ENCODE assay signal across 14 cellular contexts in genomic region chr14:76829650-76830421, GRCh38. TPM values are rescaled to one million over a fixed set of nuclear protein-coding genes. Genes with fewer than 3 reads are reported as not detected.
DNase-seq lines count a peak whose midpoint lies in the region; ATAC-seq and TF ChIP-seq lines count a peak whose summit lies in the region.
"Had no signal": no experiment of that assay in that cellular context is flagged by ENCODE, and none has a peak within 500 bp of the region (broad histone marks: within the 10 kb centered on the region; RNA-seq: fewer than 3 reads in every experiment).

No MANE protein-coding gene starts in this region.

- H3K27me3 ChIP-seq in ascending aorta, result no peaks in the 10 kb centered on the region
- H3K27me3 ChIP-seq in effector memory CD4-positive, alpha-beta T cell (replicated peaks; ENCODE audit: control insufficient read depth, insufficient read depth, low read length, poor library complexity, severe bottlenecking), result no peaks in the 10 kb centered on the region

- H3K9me3 ChIP-seq in ascending aorta, result no peaks in the 10 kb centered on the region
- no peaks in the 10 kb centered on the region for H3K9me3 ChIP-seq in effector memory CD4-positive, alpha-beta T cell (ENCODE audit: control insufficient read depth, low read length)

- no peak for ATAC-seq in stimulated activated naive CD8-positive, alpha-beta T cell treated with anti-CD3 and anti-CD28 coated beads, Interleukin-15, amount 100 ng/mL, for 72 hours
- no peak for ATAC-seq in stimulated activated naive CD8-positive, alpha-beta T cell treated with anti-CD3 and anti-CD28 coated beads, Interleukin-15, Interleukin-2, amounts not matched to agents 100 U/mL and 50 U/mL, for 24 hours
- ATAC-seq in GM18868 (IDR thresholded peaks at IDR 0.05; ENCODE audit: unreplicated experiment), result no peak

- no peaks in the 10 kb centered on the region for H3K36me3 ChIP-seq in ascending aorta
- no peaks in the 10 kb centered on the region for H3K36me3 ChIP-seq in effector memory CD4-positive, alpha-beta T cell (ENCODE audit: control insufficient read depth, insufficient read depth, low read length)

- intact Hi-C loops in ascending aorta (cut with DNase I), result no loop called here

- no peak for TF ChIP-seq CTCF in fibroblast of pulmonary artery (IDR thresholded peaks at IDR 0.05; ENCODE audit: low read length, missing control alignments)
- no peak for TF ChIP-seq CTCF in neural crest cell (conservative IDR thresholded peaks at IDR 0.05)
- no peak for TF ChIP-seq CTCF in ascending aorta (IDR thresholded peaks at IDR 0.05)

- no peaks in the 10 kb centered on the region for H3K4me1 Mint-ChIP-seq in stimulated activated naive CD8-positive, alpha-beta T cell treated with anti-CD3 and anti-CD28 coated beads, Interleukin-15, amount 100 ng/mL, for 72 hours
- H3K4me1 Mint-ChIP-seq in neural crest cell, result peaks cover 60% of the 10 kb centered on the region

- no peaks in the 10 kb centered on the region for H3K9me3 Mint-ChIP-seq in stimulated activated naive CD8-positive, alpha-beta T cell treated with anti-CD3 and anti-CD28 coated beads, Interleukin-15, amount 100 ng/mL, for 72 hours
- no peaks in the 10 kb centered on the region for H3K9me3 Mint-ChIP-seq in neural crest cell

- H3K27ac ChIP-seq in ascending aorta, result no peak overlapping the region
- no peak overlapping the region for H3K27ac ChIP-seq in effector memory CD4-positive, alpha-beta T cell (ENCODE audit: insufficient read depth, low read length, poor library complexity, severe bottlenecking)

- peak overlapping the region; percentile 20 to 31 for H3K27ac Mint-ChIP-seq in stimulated activated naive CD8-positive, alpha-beta T cell treated with anti-CD3 and anti-CD28 coated beads, Interleukin-15, amount 100 ng/mL, for 72 hours
- H3K27ac Mint-ChIP-seq in neural crest cell (ENCODE audit: unreplicated experiment), result peak overlapping the region; percentile 77

- H3K4me1 ChIP-seq in ascending aorta, result no peaks in the 10 kb centered on the region
- H3K4me1 ChIP-seq in effector memory CD4-positive, alpha-beta T cell (ENCODE audit: control insufficient read depth, insufficient read depth, low read length, poor library complexity, severe bottlenecking), result no peaks in the 10 kb centered on the region

- peaks cover 10% of the 10 kb centered on the region for H3K27me3 Mint-ChIP-seq in stimulated activated naive CD8-positive, alpha-beta T cell treated with anti-CD3 and anti-CD28 coated beads, Interleukin-15, amount 100 ng/mL, for 72 hours
- no peaks in the 10 kb centered on the region for H3K27me3 Mint-ChIP-seq in neural crest cell (ENCODE audit: low read depth)

- no peaks in the 10 kb centered on the region for H3K36me3 Mint-ChIP-seq in neural crest cell (ENCODE audit: low read depth)

- no peak overlapping the region for H3K4me3 Mint-ChIP-seq in stimulated activated naive CD8-positive, alpha-beta T cell treated with anti-CD3 and anti-CD28 coated beads, Interleukin-15, amount 100 ng/mL, for 72 hours
- H3K4me3 Mint-ChIP-seq in neural crest cell, result peak overlapping the region; percentile 59

- H3K4me3 ChIP-seq in fibroblast of pulmonary artery (replicated peaks; ENCODE audit: low read depth, low read length) (no peak overlapping the region), ascending aorta (no peak overlapping the region)
- H3K4me3 ChIP-seq in effector memory CD4-positive, alpha-beta T cell (ENCODE audit: insufficient read depth, low read depth, low read length, poor library complexity, severe bottlenecking), result no peak overlapping the region

- no peak for DNase-seq in stimulated activated naive CD8-positive, alpha-beta T cell treated with anti-CD3 and anti-CD28 coated beads, Interleukin-15, amount 100 ng/mL, for 72 hours
- DNase-seq in stimulated activated naive CD8-positive, alpha-beta T cell treated with anti-CD3 and anti-CD28 coated beads, Interleukin-15, Interleukin-2, amounts not matched to agents 100 U/mL and 50 U/mL, for 24 hours, result no peak
- DNase-seq in fibroblast of pulmonary artery (ENCODE audit: low read depth), result peak; percentile 77
- peak; percentile 45 for DNase-seq in neural crest cell (ENCODE audit: low read depth, low spot score)
- no peak for DNase-seq in ascending aorta (ENCODE audit: low spot score in 2 of 2)
- no peak for DNase-seq in DMS114 treated with DMSO at 0.1 percent for 48 hours (lab: John Stamatoyannopoulos, UW; ENCODE audit: unreplicated experiment)
- no peak for DNase-seq in effector memory CD4-positive, alpha-beta T cell
- DNase-seq: activated CD4-positive, alpha-beta T cell treated with anti-CD3 and anti-CD28 coated beads for 1 hour; activated effector memory CD4-positive, alpha-beta T cell treated with anti-CD3 and anti-CD28 coated beads, Interleukin-2, amount 50 U/mL, for 16 hours; cortex of kidney; NCI-H2081 treated with DMSO at 0.1 percent for 48 hours had no signal

RNA-seq across cellular contexts. Expression of gene LRRC74A, which starts 3.6 kb away (rescaled TPM):
- total RNA-seq in neural crest cell (not detected in 2 replicates), ascending aorta (not detected)
- total RNA-seq: glomerular endothelial cell, mononuclear cell had no signal

RNA-seq across cellular contexts. Expression of gene ANGEL1, which starts 17.2 kb away (rescaled TPM):
- 37.2 and 38.8 TPM in 2 replicates for total RNA-seq in neural crest cell
- total RNA-seq in ascending aorta, result 15.5 TPM

Comparison
In these comparisons a context has a peak if more than half of its experiments do, and no peak if none do; other contexts are left out.
1. DNase-seq: peak in fibroblast of pulmonary artery (single experiment) and neural crest cell (single experiment); none in stimulated activated naive CD8-positive, alpha-beta T cell treated with anti-CD3 and anti-CD28 coated beads, Interleukin-15, amount 100 ng/mL, for 72 hours (0 of 2), stimulated activated naive CD8-positive, alpha-beta T cell treated with anti-CD3 and anti-CD28 coated beads, Interleukin-15, Interleukin-2, amounts not matched to agents 100 U/mL and 50 U/mL, for 24 hours (single experiment), ascending aorta (0 of 2), DMS114 treated with DMSO at 0.1 percent for 48 hours (single experiment) and effector memory CD4-positive, alpha-beta T cell (0 of 3).